In the genomic region with DNA sequence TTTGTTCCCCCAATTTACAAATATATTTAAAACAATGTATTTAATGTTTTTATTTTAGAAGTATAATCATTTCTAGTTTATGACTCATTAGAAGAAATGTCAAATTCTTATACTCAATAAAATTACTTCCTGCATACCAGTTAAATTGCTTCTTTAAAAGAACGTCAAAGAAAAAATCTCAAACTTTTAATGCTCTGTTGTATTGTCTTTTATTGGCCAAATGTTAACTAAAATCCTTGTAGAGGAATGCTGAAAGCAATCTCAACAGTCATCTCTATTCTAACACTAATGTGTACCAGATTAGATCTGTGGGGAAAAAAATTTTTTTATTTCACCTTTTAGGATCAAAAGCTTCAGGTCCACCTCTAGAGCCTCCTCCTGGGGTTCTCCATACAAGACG, we compare ENCODE assay signal across 22 cellular contexts.
"Had no signal": no experiment of that assay in that cellular context is flagged by ENCODE, and none has a peak within 500 bp of the region (broad histone marks: within the 10 kb centered on the region; RNA-seq: fewer than 3 reads in every experiment).

No MANE protein-coding gene starts in this region.

- H3K4me3 ChIP-seq: coronary artery, esophagus muscularis mucosa, lower lobe of right lung, ovary, tibial artery had no signal

- ATAC-seq: foreskin keratinocyte; left cardiac atrium; lower lobe of right lung; sciatic nerve; stimulated activated effector memory CD8-positive, alpha-beta T cell treated with anti-CD3 and anti-CD28 coated beads, Interleukin-12 subunit alpha, Interleukin-12 subunit beta, amount 100 ng/mL, for 72 hours had no signal

- H3K27me3 ChIP-seq: esophagus muscularis mucosa, foreskin keratinocyte, ovary, tibial artery had no signal

- H3K4me3 Mint-ChIP-seq: activated CD4-positive, alpha-beta T cell treated with anti-CD3 and anti-CD28 coated beads, Interleukin-2, amount 10 ng/mL, durations not matched to agents 7 days and 5 days; activated naive CD8-positive, alpha-beta T cell; brain; immature natural killer cell; neural crest cell; stimulated activated effector memory CD8-positive, alpha-beta T cell treated with anti-CD3 and anti-CD28 coated beads, Interleukin-12 subunit alpha, Interleukin-12 subunit beta, amount 100 ng/mL, for 72 hours; T-helper 2 cell treated with Interferon-gamma antibody and Interleukin-4, amounts not matched to agents 5 μg/mL and 100 μg/mL, for 36 hours had no signal

- H3K27ac ChIP-seq: coronary artery, esophagus muscularis mucosa, foreskin keratinocyte, lower lobe of right lung, ovary, tibial artery had no signal

- H3K9me3 Mint-ChIP-seq: activated CD4-positive, alpha-beta T cell treated with anti-CD3 and anti-CD28 coated beads, Interleukin-2, amount 10 ng/mL, durations not matched to agents 7 days and 5 days; brain; immature natural killer cell; neural crest cell; stimulated activated effector memory CD8-positive, alpha-beta T cell treated with anti-CD3 and anti-CD28 coated beads, Interleukin-12 subunit alpha, Interleukin-12 subunit beta, amount 100 ng/mL, for 72 hours; T-helper 2 cell treated with Interferon-gamma antibody and Interleukin-4, amounts not matched to agents 5 μg/mL and 100 μg/mL, for 36 hours had no signal

- DNase-seq: activated CD4-positive, alpha-beta T cell treated with anti-CD3 and anti-CD28 coated beads, Interleukin-2, amount 10 ng/mL, durations not matched to agents 7 days and 5 days; activated CD4-positive, CD25-positive, alpha-beta regulatory T cell; activated CD8-positive, alpha-beta memory T cell treated with anti-CD3 and anti-CD28 coated beads, Interleukin-2, amount 50 U/mL, for 48 hours; activated gamma-delta T cell treated with Interleukin-2 at 50 U/mL for 16 hours; amygdala; central memory CD4-positive, alpha-beta T cell; foreskin keratinocyte; head of caudate nucleus; immature natural killer cell; left cardiac atrium; lower lobe of right lung; ovary; stimulated activated CD4-positive, alpha-beta T cell treated with anti-CD3 and anti-CD28 coated beads, Interleukin-2, amount 100 ng/mL, for 24 hours; tibial artery had no signal

- H3K4me1 Mint-ChIP-seq: activated CD4-positive, alpha-beta T cell treated with anti-CD3 and anti-CD28 coated beads, Interleukin-2, amount 10 ng/mL, durations not matched to agents 7 days and 5 days; neural crest cell had no signal

- H3K27ac Mint-ChIP-seq: activated CD4-positive, alpha-beta T cell treated with anti-CD3 and anti-CD28 coated beads, Interleukin-2, amount 10 ng/mL, durations not matched to agents 7 days and 5 days; activated naive CD8-positive, alpha-beta T cell; brain; stimulated activated effector memory CD8-positive, alpha-beta T cell treated with anti-CD3 and anti-CD28 coated beads, Interleukin-12 subunit alpha, Interleukin-12 subunit beta, amount 100 ng/mL, for 72 hours; T-helper 2 cell treated with Interferon-gamma antibody and Interleukin-4, amounts not matched to agents 5 μg/mL and 100 μg/mL, for 36 hours had no signal

- H3K36me3 Mint-ChIP-seq: activated naive CD8-positive, alpha-beta T cell had no signal

- H3K27me3 Mint-ChIP-seq: activated CD4-positive, alpha-beta T cell treated with anti-CD3 and anti-CD28 coated beads, Interleukin-2, amount 10 ng/mL, durations not matched to agents 7 days and 5 days; activated naive CD8-positive, alpha-beta T cell; brain had no signal

- H3K36me3 ChIP-seq: ovary had no signal

- H3K9me3 ChIP-seq: esophagus muscularis mucosa, lower lobe of right lung, ovary, tibial artery had no signal
